3 cellular contexts compared by ENCODE assay signal in genomic region chr19:1225451-1226226, GRCh38.
TF ChIP-seq lines count a peak whose summit lies in the region.

No MANE protein-coding gene starts in this region.

TF ChIP-seq in A549, 52 proteins besides CTCF, POLR2A, EP300 and RAD21:
- TF ChIP-seq RARB (CRISPR knock-in tag; IDR thresholded peaks at IDR 0.05), result no peak
- TF ChIP-seq ZFP36 (IDR thresholded peaks at IDR 0.05; ENCODE audit: borderline replicate concordance, partially characterized antibody), result no peak
- no peak for TF ChIP-seq HOXB13 (CRISPR knock-in tag; IDR thresholded peaks at IDR 0.05; ENCODE audit: low read depth)
- TF ChIP-seq EHF (CRISPR knock-in tag; IDR thresholded peaks at IDR 0.05), result no peak
- TF ChIP-seq MAFK (IDR thresholded peaks at IDR 0.05; ENCODE audit: partially characterized antibody), result peak; percentile 41

TF ChIP-seq in HCT116, 20 proteins besides CTCF, POLR2A, EP300 and RAD21:
- no peak for TF ChIP-seq SP1 (IDR thresholded peaks at IDR 0.05; ENCODE audit: low read depth)
- TF ChIP-seq SRF (IDR thresholded peaks at IDR 0.05; ENCODE audit: low read depth), result no peak
- no peak for TF ChIP-seq ZFX (IDR thresholded peaks at IDR 0.05)
- TF ChIP-seq TCF7L2 (IDR thresholded peaks at IDR 0.05; ENCODE audit: borderline replicate concordance, extremely low read depth, insufficient read depth, insufficient read length), result no peak
- TF ChIP-seq POLR2AphosphoS5 (IDR thresholded peaks at IDR 0.05; ENCODE audit: low read depth, low read length), result no peak
- TF ChIP-seq CEBPB (IDR thresholded peaks at IDR 0.05; ENCODE audit: low read depth), result no peak
- TF ChIP-seq FOSL1 (IDR thresholded peaks at IDR 0.05; ENCODE audit: low read depth), result no peak
- TF ChIP-seq ZNF274 (IDR thresholded peaks at IDR 0.05; ENCODE audit: low read depth, low read length), result no peak
- TF ChIP-seq ELF1 (IDR thresholded peaks at IDR 0.05; ENCODE audit: borderline replicate concordance, low read depth), result no peak
- TF ChIP-seq YY1 (IDR thresholded peaks at IDR 0.05; ENCODE audit: extremely low read depth, insufficient replicate concordance, low read depth, low read length), result no peak
- TF ChIP-seq JUND (IDR thresholded peaks at IDR 0.05), result no peak
- no peak for TF ChIP-seq EZH2phosphoT487 (IDR thresholded peaks at IDR 0.05; ENCODE audit: borderline replicate concordance)
- TF ChIP-seq SIN3A (IDR thresholded peaks at IDR 0.05; ENCODE audit: low read depth), result no peak
- no peak for TF ChIP-seq EZH2 (IDR thresholded peaks at IDR 0.05)
- no peak for TF ChIP-seq ZBTB33 (IDR thresholded peaks at IDR 0.05; ENCODE audit: extremely low read depth, insufficient replicate concordance, low read length)
- TF ChIP-seq ATF3 (IDR thresholded peaks at IDR 0.05), result no peak
- TF ChIP-seq CBX3 (IDR thresholded peaks at IDR 0.05; ENCODE audit: low read depth), result no peak

TF ChIP-seq in K562, 482 proteins besides CTCF, POLR2A, EP300 and RAD21:
- TF ChIP-seq NR0B1 (IDR thresholded peaks at IDR 0.05; ENCODE audit: partially characterized antibody) (no peak), ZNF212 (CRISPR knock-in tag; IDR thresholded peaks at IDR 0.05) (no peak), POLR2G (IDR thresholded peaks at IDR 0.05; ENCODE audit: low read depth, low read length) (peak; percentile 63), MEIS2 (IDR thresholded peaks at IDR 0.05; ENCODE audit: partially characterized antibody) (no peak), ILK (tag; IDR thresholded peaks at IDR 0.05; ENCODE audit: borderline replicate concordance, low read depth) (no peak), CREBBP (IDR thresholded peaks at IDR 0.05; ENCODE audit: low read depth, low read length) (no peak), XRCC5 (IDR thresholded peaks at IDR 0.05; ENCODE audit: low read depth, low read length) (no peak), CEBPZ (IDR thresholded peaks at IDR 0.05; ENCODE audit: borderline replicate concordance, low read depth, low read length) (no peak)
- TF ChIP-seq, protein P1, sequence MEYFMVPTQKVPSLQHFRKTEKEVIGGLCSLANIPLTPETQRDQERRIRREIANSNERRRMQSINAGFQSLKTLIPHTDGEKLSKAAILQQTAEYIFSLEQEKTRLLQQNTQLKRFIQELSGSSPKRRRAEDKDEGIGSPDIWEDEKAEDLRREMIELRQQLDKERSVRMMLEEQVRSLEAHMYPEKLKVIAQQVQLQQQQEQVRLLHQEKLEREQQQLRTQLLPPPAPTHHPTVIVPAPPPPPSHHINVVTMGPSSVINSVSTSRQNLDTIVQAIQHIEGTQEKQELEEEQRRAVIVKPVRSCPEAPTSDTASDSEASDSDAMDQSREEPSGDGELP (CRISPR knock-in tag; IDR thresholded peaks at IDR 0.05; ENCODE audit: borderline replicate concordance), result 0 out of 2 replicates have a peak, but pooled peaks have one; percentile 12
